In the genomic region with DNA sequence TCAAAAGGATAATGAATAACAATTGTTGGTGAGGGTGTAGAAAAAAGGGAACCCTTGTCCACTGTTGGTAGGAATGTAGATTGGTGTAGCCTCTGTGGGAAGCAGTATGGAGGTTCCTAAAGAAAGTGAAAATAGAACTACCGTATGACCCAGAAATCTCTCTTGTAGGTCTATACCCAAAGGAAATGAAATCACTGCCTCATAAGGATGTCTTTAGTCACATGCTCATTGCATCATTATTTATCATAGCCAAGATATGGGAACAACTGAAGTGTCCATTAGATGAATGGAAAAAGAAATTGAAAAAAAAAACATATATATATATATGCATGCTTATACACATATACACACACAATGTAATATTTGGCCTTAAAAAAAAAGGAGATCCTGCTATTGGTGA, we compare ENCODE assay signal across 28 cellular contexts.
DNase-seq lines count a peak whose midpoint lies in the region; ATAC-seq, FAIRE-seq and TF ChIP-seq lines count a peak whose summit lies in the region.
"Had no signal": no experiment of that assay in that cellular context is flagged by ENCODE, and none has a peak within 500 bp of the region (broad histone marks: within the 10 kb centered on the region; RNA-seq: fewer than 3 reads in every experiment).

No MANE protein-coding gene starts in this region.

- FAIRE-seq in HepG2 (lab: Jason Lieb, UNC), result no peak
- FAIRE-seq: GM12892 had no signal

- H3K4me1 ChIP-seq in HepG2 (ENCODE audit: insufficient read depth, low read length) (no peaks in the 10 kb centered on the region), right lobe of liver (no peaks in the 10 kb centered on the region)
- H3K4me1 ChIP-seq: BE2C had no signal

- 50% methylated on average over 1 of the region's 1 CpG for WGBS in HepG2 (ENCODE audit: low lambda C conversion rate)
- 88% methylated on average over 1 of the region's 1 CpG for WGBS in right lobe of liver (ENCODE audit: insufficient coverage, low coverage, low lambda C conversion rate, missing lambda C conversion rate)
- WGBS in lower leg skin, 2 donors, result 88 to 90% methylated on average over 1 of the region's 1 CpG

- no peak for ATAC-seq in HepG2
- ATAC-seq in right lobe of liver, result no peak
- no peak for ATAC-seq in GM18520 (IDR thresholded peaks at IDR 0.05; ENCODE audit: unreplicated experiment)

- POLR2A ChIA-PET in HepG2 (lab: Yijun Ruan, JAX), result no interaction called here

- H3K4me3 ChIP-seq in HepG2 (replicated peaks in 1 of 3; ENCODE audit: insufficient read depth in 1 of 3, low read depth in 2 of 3, low read length in 3 of 3) (no peak overlapping the region), right lobe of liver (no peak overlapping the region), fibroblast of mammary gland (ENCODE audit: control insufficient read depth, low read depth, low read length) (no peak overlapping the region), lower leg skin (ENCODE audit: low read depth, poor library complexity, severe bottlenecking) (no peak overlapping the region)
- H3K4me3 ChIP-seq: PC-9 had no signal

- TF ChIP-seq POLR2A in HepG2 (IDR thresholded peaks at IDR 0.05; ENCODE audit: insufficient read depth in 1 of 2, low read depth in 2 of 2, low read length in 2 of 2) (no peak), right lobe of liver (IDR thresholded peaks at IDR 0.05) (no peak), lower leg skin (IDR thresholded peaks at IDR 0.05) (no peak)

- H3K27me3 ChIP-seq in HepG2 (ENCODE audit: control insufficient read depth in 1 of 2, insufficient read depth in 2 of 2, low read length in 2 of 2), result no peaks in the 10 kb centered on the region
- no peaks in the 10 kb centered on the region for H3K27me3 ChIP-seq in right lobe of liver
- H3K27me3 ChIP-seq: BE2C had no signal

- peaks cover 91% of the 10 kb centered on the region for H3K9me3 ChIP-seq in HepG2 (ENCODE audit: low read length)
- no peaks in the 10 kb centered on the region for H3K9me3 ChIP-seq in right lobe of liver
- H3K9me3 ChIP-seq: BE2C had no signal

- no peaks in the 10 kb centered on the region for H3K36me3 ChIP-seq in HepG2 (replicated peaks in 1 of 2; ENCODE audit: control insufficient read depth in 1 of 2, insufficient read depth in 2 of 2, low read length in 2 of 2)
- H3K36me3 ChIP-seq in right lobe of liver, result no peaks in the 10 kb centered on the region
- H3K36me3 ChIP-seq: BE2C had no signal

- no peak overlapping the region for H2AFZ ChIP-seq in HepG2 (ENCODE audit: low read length)
- H2AFZ ChIP-seq: PC-9 had no signal

- no peak for DNase-seq in HepG2 (ENCODE audit: low spot score)
- no peak for DNase-seq in right lobe of liver
- peak; percentile 3 for DNase-seq in SK-MEL-5 (ENCODE audit: low read depth, low spot score)
- DNase-seq in fibroblast of mammary gland (ENCODE audit: low read depth), result peak; percentile 35
- no peak for DNase-seq in ecto neural progenitor cell (ENCODE audit: low spot score)
- no peak for DNase-seq in lower leg skin (ENCODE audit: low spot score in 2 of 2)
- no peak for DNase-seq in NCI-H187 treated with DMSO at 0.1 percent for 48 hours (lab: John Stamatoyannopoulos, UW)
- DNase-seq: 8988T, ACHN, BE2C, Calu3, DND-41, H9, HFFc6, MM.1S, NCI-H1048, NCI-H1417, NCI-H1694 treated with DMSO at 0.1 percent for 48 hours, NCI-H2081 treated with DMSO at 0.1 percent for 48 hours, NCI-H446, NCI-H524 treated with DMSO at 0.1 percent for 48 hours, NCI-H774, PC-9, SHP77 had no signal

- TF ChIP-seq RAD21 in HepG2 (CRISPR knock-in tag; IDR thresholded peaks at IDR 0.05), result no peak

- no peak overlapping the region for H3K9ac ChIP-seq in HepG2 (ENCODE audit: insufficient read depth, low read depth, low read length)
- H3K9ac ChIP-seq: KMS-11 had no signal

- in situ Hi-C loops in HepG2 (cut with HindIII; ENCODE audit: extremely low pct_ligation_motif_present, low pct_unique_long_range_greater_than_20kb), result no loop called here
- in situ Hi-C loops in SK-MEL-5 (cut with HindIII; ENCODE audit: low pct_unique_long_range_greater_than_20kb, low sequenced_read_pairs), result no loop called here

- TF ChIP-seq EP300 in HepG2 (IDR thresholded peaks at IDR 0.05; ENCODE audit: low read depth in 2 of 2, low read length in 2 of 2), result no peak
- no peak for TF ChIP-seq EP300 in HepG2 (CRISPR knock-in tag; IDR thresholded peaks at IDR 0.05; ENCODE audit: borderline replicate concordance)

- TF ChIP-seq CTCF in HepG2 (CRISPR knock-in tag; IDR thresholded peaks at IDR 0.05), result no peak
- no peak for TF ChIP-seq CTCF in right lobe of liver (IDR thresholded peaks at IDR 0.05)
- TF ChIP-seq CTCF in fibroblast of mammary gland (conservative IDR thresholded peaks at IDR 0.05; ENCODE audit: control insufficient read depth, insufficient read depth, low read depth, low read length), result no peak
- no peak for TF ChIP-seq CTCF in lower leg skin (IDR thresholded peaks at IDR 0.05)

- H3K27ac ChIP-seq in HepG2 (ENCODE audit: extremely low read length, insufficient read depth, low read length), result no peak overlapping the region
- no peak overlapping the region for H3K27ac ChIP-seq in right lobe of liver
- H3K27ac ChIP-seq: KMS-11, PC-9, RWPE1 had no signal

- no TSS peak for BruUV-seq in HepG2 (replicated peaks; lab: Mats Ljungman, UMichigan)

- H4K20me1 ChIP-seq in HepG2 (ENCODE audit: insufficient read depth, low read length), result no peaks in the 10 kb centered on the region

- no peaks in the 10 kb centered on the region for H3K79me2 ChIP-seq in HepG2 (ENCODE audit: insufficient read depth, low read length)

- CTCF ChIA-PET in HepG2 (lab: Yijun Ruan, JAX; ENCODE audit: low intra/inter-chr PET ratio, low total read pairs), result no interaction called here

- no peak overlapping the region for H3K4me2 ChIP-seq in HepG2 (ENCODE audit: low read depth, low read length)
- H3K4me2 ChIP-seq: KMS-11, PC-9 had no signal

- intact Hi-C loops in HepG2 (cut with micrococcal nuclease; ENCODE audit: unreplicated experiment) (no loop called here), right lobe of liver (cut with DNase I) (no loop called here), lower leg skin (cut with DNase I; ENCODE audit: low total_unique reads) (no loop called here)

TF ChIP-seq in HepG2, 621 proteins besides CTCF, POLR2A, EP300 and RAD21:
- TF ChIP-seq ATF7 (IDR thresholded peaks at IDR 0.05) (peak; percentile 63), ATF7 (CRISPR knock-in tag; IDR thresholded peaks at IDR 0.05) (no peak), TEAD2 (CRISPR knock-in tag; IDR thresholded peaks at IDR 0.05) (no peak)

Comparison
In these comparisons a context has a peak if more than half of its experiments do, and no peak if none do; other contexts are left out.
1. DNase-seq: peak in SK-MEL-5 (single experiment) and fibroblast of mammary gland (single experiment); none in HepG2 (single experiment), right lobe of liver (0 of 3), ecto neural progenitor cell (single experiment), lower leg skin (0 of 2) and NCI-H187 treated with DMSO at 0.1 percent for 48 hours (single experiment).